Comparison of ENCODE assay signal across 3 cellular contexts in genomic region chr5:82644229-82644628, GRCh38.
TF ChIP-seq lines count a peak whose summit lies in the region.

No MANE protein-coding gene starts in this region.

TF ChIP-seq in A549, 52 proteins besides CTCF, POLR2A, EP300 and RAD21 (continued from another document):
- no peak for TF ChIP-seq MYC (IDR thresholded peaks at IDR 0.05; ENCODE audit: borderline replicate concordance, low read length)

TF ChIP-seq in IMR-90, 13 proteins besides CTCF, POLR2A, EP300 and RAD21 (continued from another document):
- TF ChIP-seq MAFK (IDR thresholded peaks at IDR 0.05; ENCODE audit: low read depth, low read length): 0 out of 2 replicates have a peak, but pooled peaks have one; percentile 35
- no peak for TF ChIP-seq CEBPB (IDR thresholded peaks at IDR 0.05; ENCODE audit: low read depth, low read length)
- no peak for TF ChIP-seq NFE2L2 (IDR thresholded peaks at IDR 0.05; ENCODE audit: low read depth, low read length)
- TF ChIP-seq MAZ (IDR thresholded peaks at IDR 0.05; ENCODE audit: borderline replicate concordance, low read depth, low read length): no peak
- TF ChIP-seq RCOR1 (IDR thresholded peaks at IDR 0.05; ENCODE audit: insufficient replicate concordance, low read length): no peak

TF ChIP-seq in K562, 482 proteins besides CTCF, POLR2A, EP300 and RAD21 (continued from another document):
- TF ChIP-seq ELF1 (tag; IDR thresholded peaks at IDR 0.05) (no peak), KLF1 (tag; IDR thresholded peaks at IDR 0.05) (no peak)
- TF ChIP-seq, protein P1, sequence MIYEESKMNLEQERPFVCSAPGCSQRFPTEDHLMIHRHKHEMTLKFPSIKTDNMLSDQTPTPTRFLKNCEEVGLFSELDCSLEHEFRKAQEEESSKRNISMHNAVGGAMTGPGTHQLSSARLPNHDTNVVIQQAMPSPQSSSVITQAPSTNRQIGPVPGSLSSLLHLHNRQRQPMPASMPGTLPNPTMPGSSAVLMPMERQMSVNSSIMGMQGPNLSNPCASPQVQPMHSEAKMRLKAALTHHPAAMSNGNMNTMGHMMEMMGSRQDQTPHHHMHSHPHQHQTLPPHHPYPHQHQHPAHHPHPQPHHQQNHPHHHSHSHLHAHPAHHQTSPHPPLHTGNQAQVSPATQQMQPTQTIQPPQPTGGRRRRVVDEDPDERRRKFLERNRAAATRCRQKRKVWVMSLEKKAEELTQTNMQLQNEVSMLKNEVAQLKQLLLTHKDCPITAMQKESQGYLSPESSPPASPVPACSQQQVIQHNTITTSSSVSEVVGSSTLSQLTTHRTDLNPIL (CRISPR knock-in tag; IDR thresholded peaks at IDR 0.05): no peak
